In the genomic region with DNA sequence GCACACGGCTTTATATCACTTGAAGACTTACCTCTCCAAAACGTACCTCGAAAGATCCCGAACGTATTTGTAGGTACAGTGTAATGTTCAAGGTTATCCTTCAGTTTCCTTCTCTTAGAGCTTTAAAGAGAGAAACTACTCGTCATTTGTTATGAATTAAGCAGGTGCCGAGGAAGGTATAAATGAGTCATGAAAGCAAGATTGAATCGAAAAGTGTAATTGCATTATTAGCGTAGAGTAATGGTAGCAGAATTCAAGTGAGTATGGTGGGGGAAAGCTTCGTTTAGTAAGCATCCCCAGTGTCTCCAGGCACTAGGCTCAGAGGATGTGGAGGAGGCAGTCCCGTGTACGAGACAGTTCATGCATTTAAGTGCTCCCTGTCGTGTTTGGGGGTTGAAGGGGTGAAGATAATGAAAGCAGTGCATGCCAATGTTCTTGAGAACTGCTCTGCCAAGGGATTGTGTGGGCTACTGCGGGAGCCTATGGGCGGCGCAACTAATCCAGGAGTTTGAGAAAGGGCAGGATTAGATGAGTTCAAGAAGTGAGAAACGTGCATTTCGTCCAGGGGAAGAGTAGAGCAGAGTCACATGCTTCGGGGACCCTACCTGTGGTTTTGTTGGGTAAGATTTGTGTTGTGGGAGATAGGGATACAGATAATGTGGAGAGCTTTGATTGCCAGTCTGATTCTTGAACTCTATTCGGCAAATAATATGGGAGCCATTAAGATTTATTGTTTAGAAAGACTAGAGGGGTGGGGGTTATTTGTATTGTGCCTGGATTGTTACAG, we compare ENCODE assay signal across 9 cellular contexts. TPM values are rescaled to one million over a fixed set of nuclear protein-coding genes. Genes with fewer than 3 reads are reported as not detected.
DNase-seq lines count a peak whose midpoint lies in the region; ATAC-seq, FAIRE-seq and TF ChIP-seq lines count a peak whose summit lies in the region.
"Had no signal": no experiment of that assay in that cellular context is flagged by ENCODE, and none has a peak within 500 bp of the region (broad histone marks: within the 10 kb centered on the region; RNA-seq: fewer than 3 reads in every experiment).

No MANE protein-coding gene starts in this region.

- intact Hi-C loops in right lobe of liver (cut with DNase I): no loop called here

- TF ChIP-seq POLR2A in right lobe of liver (IDR thresholded peaks at IDR 0.05): no peak

- peak overlapping the region; percentile 92 for H2AFZ ChIP-seq in astrocyte (ENCODE audit: low read depth, low read length)

- peak overlapping the region; percentile 86 for H3K27ac ChIP-seq in astrocyte (ENCODE audit: low read depth, low read length)
- H3K27ac ChIP-seq in right lobe of liver: peak overlapping the region in 1 of 3 donors; percentile 82
- H3K27ac ChIP-seq in urinary bladder (ENCODE audit: low read depth): no peak overlapping the region

- H3K4me2 ChIP-seq in astrocyte (ENCODE audit: low read length): peak overlapping the region; percentile 89

- DNase-seq in activated naive CD4-positive, alpha-beta T cell treated with Interleukin-2 at 50 U/mL for 16 hours: peak; percentile 14
- DNase-seq in activated naive CD4-positive, alpha-beta T cell (lab: John Stamatoyannopoulos, UW): no peak
- DNase-seq in LNCaP clone FGC (ENCODE audit: low read depth): no peak
- DNase-seq in astrocyte (ENCODE audit: low read depth): peak; percentile 4
- DNase-seq in right lobe of liver: no peak
- no peak for DNase-seq in GDM1 (lab: John Stamatoyannopoulos, UW)
- DNase-seq in omental fat pad (ENCODE audit: low spot score): no peak

- no peak overlapping the region for H3K27ac Mint-ChIP-seq in astrocyte (ENCODE audit: unreplicated experiment)

- H3K4me1 Mint-ChIP-seq in astrocyte (ENCODE audit: low read depth, unreplicated experiment): peaks cover 1% of the 10 kb centered on the region

- no peaks in the 10 kb centered on the region for H3K27me3 ChIP-seq in astrocyte (ENCODE audit: insufficient read depth, low read length)
- no peaks in the 10 kb centered on the region for H3K27me3 ChIP-seq in right lobe of liver

- H3K79me2 ChIP-seq in astrocyte (ENCODE audit: insufficient read depth, low read length): peaks cover 40% of the 10 kb centered on the region

- H3K4me1 ChIP-seq in astrocyte (ENCODE audit: insufficient read depth, low read length) (peaks cover 4% of the 10 kb centered on the region), right lobe of liver (peaks cover 0 to 21% (median 4%) of the 10 kb centered on the region in 4 donors), urinary bladder (ENCODE audit: insufficient read depth) (peaks cover 2% of the 10 kb centered on the region)

- H3K36me3 ChIP-seq in astrocyte (ENCODE audit: insufficient read depth, low read length) (peaks cover 9% of the 10 kb centered on the region), right lobe of liver (peaks cover 0 to 2% (median 0%) of the 10 kb centered on the region in 4 donors), urinary bladder (ENCODE audit: insufficient read depth) (no peaks in the 10 kb centered on the region)

- H3K9ac ChIP-seq in astrocyte (ENCODE audit: low read length): peak overlapping the region; percentile 87

- no peaks in the 10 kb centered on the region for H3K9me3 ChIP-seq in astrocyte (ENCODE audit: insufficient read depth, low read depth, low read length)
- no peaks in the 10 kb centered on the region for H3K9me3 ChIP-seq in right lobe of liver

- FAIRE-seq in astrocyte (lab: Jason Lieb, UNC): no peak

- no peaks in the 10 kb centered on the region for H3K27me3 Mint-ChIP-seq in astrocyte (ENCODE audit: low read depth, unreplicated experiment)
- H3K27me3 Mint-ChIP-seq: central memory CD8-positive, alpha-beta T cell had no signal

- peak overlapping the region; percentile 84 for H3K4me3 ChIP-seq in LNCaP clone FGC (ENCODE audit: low read depth, low read length)
- H3K4me3 ChIP-seq in astrocyte (ENCODE audit: insufficient read depth, low read depth, low read length): peak overlapping the region; percentile 96
- H3K4me3 ChIP-seq in right lobe of liver: peak overlapping the region; percentile 89 to 99 (median 95)
- peak overlapping the region; percentile 80 for H3K4me3 ChIP-seq in urinary bladder (ENCODE audit: low read depth, low read length)

- 5% methylated on average over 20 of the region's 20 CpGs for WGBS in right lobe of liver (ENCODE audit: insufficient coverage, low coverage, low lambda C conversion rate, missing lambda C conversion rate)
- 10% methylated on average over 20 of the region's 20 CpGs for WGBS in urinary bladder

- peaks cover 13% of the 10 kb centered on the region for H4K20me1 ChIP-seq in astrocyte (ENCODE audit: insufficient read depth, low read length)

- H3K36me3 Mint-ChIP-seq in astrocyte (ENCODE audit: low read depth, unreplicated experiment): no peaks in the 10 kb centered on the region

- ATAC-seq in right lobe of liver: peak in 1 of 4 donors; percentile 1
- ATAC-seq in omental fat pad (ENCODE audit: low FRiP score): no peak

- TF ChIP-seq CTCF in LNCaP clone FGC (IDR thresholded peaks at IDR 0.05; ENCODE audit: control insufficient read depth, extremely low read depth, insufficient read depth): 0 out of 2 replicates have a peak, but pooled peaks have one; percentile 19
- TF ChIP-seq CTCF in astrocyte (IDR thresholded peaks at IDR 0.05; ENCODE audit: insufficient read depth, low read depth, low read length): no peak
- no peak for TF ChIP-seq CTCF in right lobe of liver (IDR thresholded peaks at IDR 0.05)
- TF ChIP-seq CTCF in omental fat pad (IDR thresholded peaks at IDR 0.05): no peak

- H3K4me3 Mint-ChIP-seq in astrocyte (ENCODE audit: unreplicated experiment): no peak overlapping the region
- H3K4me3 Mint-ChIP-seq: central memory CD8-positive, alpha-beta T cell had no signal

- H3K9me3 Mint-ChIP-seq in astrocyte (ENCODE audit: unreplicated experiment): no peaks in the 10 kb centered on the region
- H3K9me3 Mint-ChIP-seq: central memory CD8-positive, alpha-beta T cell had no signal

RNA-seq across cellular contexts. Expression of a gene that starts 0.9 kb away (rescaled TPM):
- total RNA-seq in astrocyte: 21.0 and 26.8 TPM in 2 replicates
- total RNA-seq in right lobe of liver: 10 to 100 TPM; 12.2 to 20.5 (median 16.1) TPM
- 19.6 TPM for total RNA-seq in urinary bladder
- 6.4 TPM for polyA plus RNA-seq in urinary bladder
- 10 to 100 TPM; 13.5 to 39.0 (median 14.6) TPM for total RNA-seq in omental fat pad

RNA-seq across cellular contexts. Expression of a gene that starts 41.2 kb away (rescaled TPM):
- total RNA-seq in astrocyte: 17.9 and 25.3 TPM in 2 replicates
- total RNA-seq in right lobe of liver: 10 to 100 TPM; 15.1 to 29.5 (median 18.7) TPM
- total RNA-seq in urinary bladder: 3.4 TPM
- 46.0 TPM for polyA plus RNA-seq in urinary bladder
- total RNA-seq in omental fat pad: 10 to 100 TPM; 11.9 to 22.0 (median 15.7) TPM

Comparison
In these comparisons a context has a peak if more than half of its experiments do, and no peak if none do; other contexts are left out.
1. DNase-seq: peak in activated naive CD4-positive, alpha-beta T cell treated with Interleukin-2 at 50 U/mL for 16 hours (single experiment) and astrocyte (single experiment); none in activated naive CD4-positive, alpha-beta T cell (0 of 4), LNCaP clone FGC (single experiment), right lobe of liver (0 of 3), GDM1 (single experiment) and omental fat pad (single experiment).
2. Peak in every context shown above with its lines, with median percentiles within 50 percentile points of each other: H3K4me3 ChIP-seq.